Comparison of ENCODE assay signal across 8 cellular contexts in genomic region chr6:90297124-90297865, GRCh38. TPM values are rescaled to one million over a fixed set of nuclear protein-coding genes. Genes with fewer than 3 reads are reported as not detected.
DNase-seq lines count a peak whose midpoint lies in the region; ATAC-seq and TF ChIP-seq lines count a peak whose summit lies in the region.

No MANE protein-coding gene starts in this region.

- DNase-seq in activated T-cell treated with anti-CD3 and anti-CD28 coated beads, Interleukin-2, amount 50 U/mL, for 24 hours, result no peak
- no peak for DNase-seq in activated T-cell treated with anti-CD3 and anti-CD28 coated beads, Interleukin-2, amount 50 U/mL, for 1 hour
- DNase-seq in astrocyte of the cerebellum (ENCODE audit: low read depth) (no peak), lower leg skin (ENCODE audit: low spot score in 2 of 2) (no peak), tibial artery (no peak), NCI-H128 (lab: John Stamatoyannopoulos, UW; ENCODE audit: unreplicated experiment) (no peak), NCI-H1092 (lab: John Stamatoyannopoulos, UW) (no peak)

- H3K27ac ChIP-seq in tibial artery, result peak overlapping the region; percentile 74

- no peaks in the 10 kb centered on the region for H3K27me3 ChIP-seq in tibial artery

- 43 to 45% methylated on average over 16 to 19 of the region's 30 CpGs for WGBS in lower leg skin, 2 donors

- H3K27ac Mint-ChIP-seq in activated T-cell treated with anti-CD3 and anti-CD28 coated beads, Interleukin-2, amount 50 U/mL, for 24 hours, result peak overlapping the region; percentile 79

- H3K36me3 ChIP-seq in tibial artery, result no peaks in the 10 kb centered on the region

- in situ Hi-C loops in astrocyte of the cerebellum (cut with HindIII; ENCODE audit: low sequenced_read_pairs), result loop anchor here (5.0 kb wide), 1 partner anchor 75 kb away; no protein-coding TSS in a partner anchor

- no peak for TF ChIP-seq POLR2A in lower leg skin (IDR thresholded peaks at IDR 0.05)

- no peaks in the 10 kb centered on the region for H3K9me3 Mint-ChIP-seq in activated T-cell treated with anti-CD3 and anti-CD28 coated beads, Interleukin-2, amount 50 U/mL, for 24 hours

- no peaks in the 10 kb centered on the region for H3K9me3 ChIP-seq in tibial artery

- peaks cover 32% of the 10 kb centered on the region for H3K36me3 Mint-ChIP-seq in activated T-cell treated with anti-CD3 and anti-CD28 coated beads, Interleukin-2, amount 50 U/mL, for 24 hours (ENCODE audit: low read depth)

- H3K27me3 Mint-ChIP-seq in activated T-cell treated with anti-CD3 and anti-CD28 coated beads, Interleukin-2, amount 50 U/mL, for 24 hours, result no peaks in the 10 kb centered on the region

- H3K4me1 ChIP-seq in tibial artery, result peaks cover 0 to 25% (median 9%) of the 10 kb centered on the region in 4 donors

- intact Hi-C loops in lower leg skin (cut with DNase I; ENCODE audit: low total_unique reads), result no loop called here
- intact Hi-C loops in tibial artery (cut with DNase I; ENCODE audit: low total_unique reads), result loop anchor here (5.0 to 10.0 kb wide), 4 partner anchors 68 to 322 kb away; no protein-coding TSS in a partner anchor

- H3K4me3 Mint-ChIP-seq in activated T-cell treated with anti-CD3 and anti-CD28 coated beads, Interleukin-2, amount 50 U/mL, for 24 hours, result peak overlapping the region; percentile 71

- peaks cover 54% of the 10 kb centered on the region for H3K4me1 Mint-ChIP-seq in activated T-cell treated with anti-CD3 and anti-CD28 coated beads, Interleukin-2, amount 50 U/mL, for 24 hours (ENCODE audit: low read depth)

- no peak for ATAC-seq in GM19324 (IDR thresholded peaks at IDR 0.05; ENCODE audit: low FRiP score, unreplicated experiment)

- peak overlapping the region; percentile 64 for H3K4me3 ChIP-seq in astrocyte of the cerebellum (ENCODE audit: low read depth, low read length)
- H3K4me3 ChIP-seq in lower leg skin (ENCODE audit: low read depth, poor library complexity, severe bottlenecking), result peak overlapping the region; percentile 21
- H3K4me3 ChIP-seq in tibial artery, result peak overlapping the region; percentile 68 to 77

- no peak for TF ChIP-seq CTCF in astrocyte of the cerebellum (IDR thresholded peaks at IDR 0.05; ENCODE audit: low read depth, low read length, missing control alignments)
- no peak for TF ChIP-seq CTCF in lower leg skin (IDR thresholded peaks at IDR 0.05)
- no peak for TF ChIP-seq CTCF in tibial artery (IDR thresholded peaks at IDR 0.05)

RNA-seq across cellular contexts. Expression of gene BACH2, which starts 0.7 kb away (rescaled TPM):
- 10 to 100 TPM in 2 of 4 donors, 1 to 10 TPM in 2; 9.3 to 34.5 (median 11.1) TPM for total RNA-seq in lower leg skin

Comparison
In these comparisons a context has a peak if more than half of its experiments do, and no peak if none do; other contexts are left out.
1. H3K4me3 ChIP-seq: peak in every context shown above with its lines; median percentile 72 in tibial artery; 64 in astrocyte of the cerebellum; 21 in lower leg skin.